ENCODE assay signal across 13 cellular contexts in genomic region chr17:2176484-2177175, GRCh38.
DNase-seq lines count a peak whose midpoint lies in the region; TF ChIP-seq lines count a peak whose summit lies in the region.
"Had no signal": no experiment of that assay in that cellular context is flagged by ENCODE, and none has a peak within 500 bp of the region (broad histone marks: within the 10 kb centered on the region; RNA-seq: fewer than 3 reads in every experiment).

No MANE protein-coding gene starts in this region.

- CTCF ChIA-PET in activated naive CD4-positive, alpha-beta T cell treated with anti-CD3 and anti-CD28 coated beads, Interleukin-2, amount 10 ng/mL, durations not matched to agents 7 days and 5 days (lab: Charles Lee) = interaction anchor here (1.0 to 1.3 kb wide), 3 partner anchors 11 to 117 kb away, joined by 3 read pairs; no protein-coding TSS in a partner anchor

- TF ChIP-seq CTCF in fibroblast of lung (conservative IDR thresholded peaks at IDR 0.05 in 1 of 2, IDR thresholded peaks at IDR 0.05 in 1 of 2; ENCODE audit: low read depth in 1 of 2, low read length in 2 of 2) (no peak), type B pancreatic cell (conservative IDR thresholded peaks at IDR 0.05) (no peak)

- H3K9me3 ChIP-seq in fibroblast of lung (ENCODE audit: control insufficient read depth, insufficient read depth, low read depth, low read length) (no peaks in the 10 kb centered on the region), muscle layer of colon (ENCODE audit: low read length) (no peaks in the 10 kb centered on the region)
- H3K9me3 ChIP-seq in effector memory CD4-positive, alpha-beta T cell (ENCODE audit: control insufficient read depth, low read length) = no peaks in the 10 kb centered on the region

- no peak overlapping the region for H3K4me3 Mint-ChIP-seq in activated naive CD4-positive, alpha-beta T cell treated with anti-CD3 and anti-CD28 coated beads, Interleukin-2, amount 10 ng/mL, durations not matched to agents 7 days and 5 days
- H3K4me3 Mint-ChIP-seq in type B pancreatic cell = peak overlapping the region; percentile 53
- H3K4me3 Mint-ChIP-seq: central memory CD8-positive, alpha-beta T cell had no signal

- H3K27ac ChIP-seq in fibroblast of lung (ENCODE audit: insufficient read depth, low read length) (peak overlapping the region; percentile 34), muscle layer of colon (ENCODE audit: low read depth, low read length) (peak overlapping the region; percentile 27)
- H3K27ac ChIP-seq in effector memory CD4-positive, alpha-beta T cell (ENCODE audit: insufficient read depth, low read length, poor library complexity, severe bottlenecking) = no peak overlapping the region

- H3K27me3 Mint-ChIP-seq in activated naive CD4-positive, alpha-beta T cell treated with anti-CD3 and anti-CD28 coated beads, Interleukin-2, amount 10 ng/mL, durations not matched to agents 7 days and 5 days = no peaks in the 10 kb centered on the region
- no peaks in the 10 kb centered on the region for H3K27me3 Mint-ChIP-seq in type B pancreatic cell
- H3K27me3 Mint-ChIP-seq: central memory CD8-positive, alpha-beta T cell had no signal

- H3K4me1 ChIP-seq in fibroblast of lung (ENCODE audit: control insufficient read depth, extremely low read depth, insufficient read depth, low read length) (peaks cover 81% of the 10 kb centered on the region), muscle layer of colon (ENCODE audit: insufficient read depth, low read length) (peaks cover 100% of the 10 kb centered on the region)
- no peaks in the 10 kb centered on the region for H3K4me1 ChIP-seq in effector memory CD4-positive, alpha-beta T cell (ENCODE audit: control insufficient read depth, insufficient read depth, low read length, poor library complexity, severe bottlenecking)

- H3K4me1 Mint-ChIP-seq in activated naive CD4-positive, alpha-beta T cell treated with anti-CD3 and anti-CD28 coated beads, Interleukin-2, amount 10 ng/mL, durations not matched to agents 7 days and 5 days = peaks cover 41% of the 10 kb centered on the region
- H3K4me1 Mint-ChIP-seq in type B pancreatic cell (ENCODE audit: unreplicated experiment) = peaks cover 85% of the 10 kb centered on the region

- peaks cover 51% of the 10 kb centered on the region for H3K36me3 Mint-ChIP-seq in activated naive CD4-positive, alpha-beta T cell treated with anti-CD3 and anti-CD28 coated beads, Interleukin-2, amount 10 ng/mL, durations not matched to agents 7 days and 5 days
- H3K36me3 Mint-ChIP-seq in type B pancreatic cell = peaks cover 14% of the 10 kb centered on the region

- H3K9me3 Mint-ChIP-seq in activated naive CD4-positive, alpha-beta T cell treated with anti-CD3 and anti-CD28 coated beads, Interleukin-2, amount 10 ng/mL, durations not matched to agents 7 days and 5 days = no peaks in the 10 kb centered on the region
- no peaks in the 10 kb centered on the region for H3K9me3 Mint-ChIP-seq in type B pancreatic cell
- H3K9me3 Mint-ChIP-seq: central memory CD8-positive, alpha-beta T cell had no signal

- no peak overlapping the region for H3K4me2 ChIP-seq in fibroblast of lung (ENCODE audit: extremely low read depth, insufficient read depth, low read length)

- no peaks in the 10 kb centered on the region for H4K20me1 ChIP-seq in fibroblast of lung (ENCODE audit: control insufficient read depth, extremely low read depth, insufficient read depth, low read length)

- no peak for DNase-seq in activated naive CD4-positive, alpha-beta T cell treated with anti-CD3 and anti-CD28 coated beads, Interleukin-2, amount 10 ng/mL, durations not matched to agents 7 days and 5 days
- DNase-seq in activated naive CD4-positive, alpha-beta T cell treated with Interleukin-2 at 50 U/mL for 16 hours = no peak
- no peak for DNase-seq in fibroblast of lung (ENCODE audit: low read depth in 2 of 2)
- DNase-seq in type B pancreatic cell (ENCODE audit: extremely low spot score, unreplicated experiment) = no peak
- DNase-seq in SIG-M5 (lab: John Stamatoyannopoulos, UW) = no peak
- DNase-seq in NCI-H69 (lab: John Stamatoyannopoulos, UW) = no peak
- DNase-seq in effector memory CD4-positive, alpha-beta T cell = no peak
- DNase-seq: activated CD4-positive, alpha-beta T cell treated with anti-CD3 and anti-CD28 coated beads, Interleukin-2, amount 50 U/mL, for 4 hours; activated naive CD4-positive, alpha-beta T cell; PC-3; small intestine had no signal

- H3K9ac ChIP-seq in fibroblast of lung (ENCODE audit: insufficient read depth, low read length) (no peak overlapping the region), muscle layer of colon (ENCODE audit: low read length) (no peak overlapping the region)

- H3K36me3 ChIP-seq in fibroblast of lung (ENCODE audit: control insufficient read depth, insufficient read depth, low read length) (no peaks in the 10 kb centered on the region), muscle layer of colon (ENCODE audit: insufficient read depth, low read length) (peaks cover 4% of the 10 kb centered on the region)
- peaks cover 56% of the 10 kb centered on the region for H3K36me3 ChIP-seq in effector memory CD4-positive, alpha-beta T cell (ENCODE audit: control insufficient read depth, insufficient read depth, low read length)

- peak overlapping the region; percentile 12 for H3K27ac Mint-ChIP-seq in activated naive CD4-positive, alpha-beta T cell treated with anti-CD3 and anti-CD28 coated beads, Interleukin-2, amount 10 ng/mL, durations not matched to agents 7 days and 5 days
- peak overlapping the region; percentile 50 for H3K27ac Mint-ChIP-seq in type B pancreatic cell

- H2AFZ ChIP-seq in fibroblast of lung (ENCODE audit: low read length) = no peak overlapping the region

- H3K79me2 ChIP-seq in fibroblast of lung (ENCODE audit: control insufficient read depth, insufficient read depth, low read length) = no peaks in the 10 kb centered on the region

- H3K27me3 ChIP-seq in fibroblast of lung (ENCODE audit: control insufficient read depth, insufficient read depth, low read length) = no peaks in the 10 kb centered on the region
- H3K27me3 ChIP-seq in muscle layer of colon (ENCODE audit: control insufficient read depth in 1 of 2, insufficient read depth in 2 of 2, low read length in 2 of 2) = no peaks in the 10 kb centered on the region
- no peaks in the 10 kb centered on the region for H3K27me3 ChIP-seq in effector memory CD4-positive, alpha-beta T cell (replicated peaks; ENCODE audit: control insufficient read depth, insufficient read depth, low read length, poor library complexity, severe bottlenecking)

- H3K4me3 ChIP-seq in fibroblast of lung (replicated peaks in 1 of 4; ENCODE audit: control extremely low read depth in 1 of 4, insufficient read depth in 1 of 4, low read depth in 3 of 4, low read length in 4 of 4) = no peak overlapping the region
- H3K4me3 ChIP-seq in muscle layer of colon (ENCODE audit: low read depth in 1 of 2, low read length in 2 of 2) = no peak overlapping the region
- H3K4me3 ChIP-seq in effector memory CD4-positive, alpha-beta T cell (ENCODE audit: insufficient read depth, low read depth, low read length, poor library complexity, severe bottlenecking) = no peak overlapping the region
